In the genomic region with DNA sequence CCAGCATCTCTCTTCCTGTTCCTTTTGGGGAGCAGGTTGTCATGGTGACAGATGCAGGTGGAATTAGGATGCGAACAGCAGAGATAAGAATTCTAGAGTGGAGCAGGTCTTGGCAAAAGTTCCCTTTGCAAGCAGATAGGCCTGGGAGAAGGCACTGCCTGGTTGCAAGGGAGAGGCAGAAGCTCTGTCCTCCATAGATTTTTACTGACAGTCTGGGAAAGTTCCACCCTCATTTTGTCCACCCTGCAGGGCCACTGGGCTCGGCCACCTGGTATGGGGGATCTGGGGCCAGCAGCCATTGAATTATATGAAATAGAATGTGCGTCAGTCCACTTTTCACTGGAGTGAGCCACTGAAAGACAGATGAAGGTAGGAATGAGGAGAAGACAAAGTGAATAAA, we compare ENCODE assay signal across 28 cellular contexts.
DNase-seq lines count a peak whose midpoint lies in the region; ATAC-seq, FAIRE-seq and TF ChIP-seq lines count a peak whose summit lies in the region.
"Had no signal": no experiment of that assay in that cellular context is flagged by ENCODE, and none has a peak within 500 bp of the region (broad histone marks: within the 10 kb centered on the region; RNA-seq: fewer than 3 reads in every experiment).

No MANE protein-coding gene starts in this region.

- no peak overlapping the region for H3K4me3 ChIP-seq in GM23338
- no peak overlapping the region for H3K4me3 ChIP-seq in K562
- no peak overlapping the region for H3K4me3 ChIP-seq in prostate gland
- H3K4me3 ChIP-seq in mammary epithelial cell (replicated peaks in 1 of 3; ENCODE audit: insufficient read depth in 1 of 3, low read depth in 2 of 3, low read length in 3 of 3) = no peak overlapping the region
- H3K4me3 ChIP-seq in Peyer's patch = no peak overlapping the region
- H3K4me3 ChIP-seq: BLaER1 had no signal

- no peak overlapping the region for H3K27ac Mint-ChIP-seq in GM23338
- H3K27ac Mint-ChIP-seq: CD4-positive, CD25-positive, alpha-beta regulatory T cell; CD8-positive, alpha-beta memory T cell had no signal

- H3K9me1 ChIP-seq in K562 (ENCODE audit: control insufficient read depth, insufficient read depth, low read length) = no peaks in the 10 kb centered on the region

- H2AFZ ChIP-seq in GM23338 (no peak overlapping the region), K562 (ENCODE audit: low read depth, low read length) (no peak overlapping the region), mammary epithelial cell (ENCODE audit: low read depth, low read length) (no peak overlapping the region)

- no TSS peak for BruUV-seq in K562 (replicated peaks; lab: Mats Ljungman, UMichigan)
- no TSS peak for BruUV-seq in mammary epithelial cell (replicated peaks; lab: Mats Ljungman, UMichigan)

- dilution Hi-C loops in mammary epithelial cell (cut with HindIII; ENCODE audit: low sequenced_read_pairs) = loop anchor here (5.0 kb wide), 2 partner anchors 70 to 425 kb away; no protein-coding TSS in a partner anchor

- no peak overlapping the region for H3K4me3 Mint-ChIP-seq in GM23338
- H3K4me3 Mint-ChIP-seq: CD14-positive monocyte; CD4-positive, alpha-beta memory T cell; CD4-positive, CD25-positive, alpha-beta regulatory T cell; CD8-positive, alpha-beta memory T cell had no signal

- H3K36me3 Mint-ChIP-seq in GM23338 (ENCODE audit: low read depth) = no peaks in the 10 kb centered on the region
- H3K36me3 Mint-ChIP-seq: CD14-positive monocyte; CD4-positive, alpha-beta memory T cell; CD4-positive, CD25-positive, alpha-beta regulatory T cell; CD8-positive, alpha-beta memory T cell had no signal

- no peak overlapping the region for H3K9ac ChIP-seq in K562 (ENCODE audit: insufficient read depth in 1 of 2, low read depth in 2 of 2, low read length in 2 of 2)
- no peak overlapping the region for H3K9ac ChIP-seq in mammary epithelial cell (ENCODE audit: insufficient read depth, low read length)
- H3K9ac ChIP-seq: BLaER1 had no signal

- H3K4me1 ChIP-seq in GM23338 (ENCODE audit: insufficient read depth) = no peaks in the 10 kb centered on the region
- H3K4me1 ChIP-seq in K562 (replicated peaks in 1 of 2; ENCODE audit: control insufficient read depth in 2 of 2, insufficient read depth in 2 of 2, low read length in 2 of 2) = no peaks in the 10 kb centered on the region
- H3K4me1 ChIP-seq in prostate gland (replicated peaks) = no peaks in the 10 kb centered on the region
- no peaks in the 10 kb centered on the region for H3K4me1 ChIP-seq in mammary epithelial cell (ENCODE audit: insufficient read depth, low read length)
- H3K4me1 ChIP-seq in Peyer's patch = no peaks in the 10 kb centered on the region
- H3K4me1 ChIP-seq: BE2C had no signal

- H3K27ac ChIP-seq in GM23338 (ENCODE audit: low read depth) (0 out of 2 replicates have a peak overlapping the region, but pooled peaks have one; percentile 9), K562 (ENCODE audit: extremely low read depth, low read depth, low read length) (no peak overlapping the region), prostate gland (no peak overlapping the region), mammary epithelial cell (ENCODE audit: insufficient read depth, low read depth, low read length) (no peak overlapping the region), Peyer's patch (no peak overlapping the region)
- H3K27ac ChIP-seq: BLaER1 had no signal

- no peaks in the 10 kb centered on the region for H4K20me1 ChIP-seq in GM23338 (replicated peaks; ENCODE audit: insufficient read depth)
- no peaks in the 10 kb centered on the region for H4K20me1 ChIP-seq in K562 (replicated peaks; ENCODE audit: control insufficient read depth, insufficient read depth, low read length)
- no peaks in the 10 kb centered on the region for H4K20me1 ChIP-seq in mammary epithelial cell (ENCODE audit: insufficient read depth, low read length)
- H4K20me1 ChIP-seq: BLaER1 had no signal

- POLR2A ChIA-PET in K562 (lab: Yijun Ruan, JAX) = interaction anchor here (0.6 kb wide), 1 partner anchor 417 kb away, joined by 3 read pairs; no protein-coding TSS in a partner anchor

- no peak for TF ChIP-seq RAD21 in K562 (CRISPR knock-in tag; conservative IDR thresholded peaks at IDR 0.05 in 1 of 2, IDR thresholded peaks at IDR 0.05 in 1 of 2)

- H3K27me3 Mint-ChIP-seq in GM23338 (ENCODE audit: insufficient read depth, low read depth, poor library complexity) = no peaks in the 10 kb centered on the region

- CTCF ChIA-PET in K562 (lab: Yijun Ruan, JAX; ENCODE audit: low intra/inter-chr PET ratio) = no interaction called here
- CTCF ChIA-PET in mammary epithelial cell (lab: Charles Lee; ENCODE audit: low non-redundant PET) = no interaction called here

- H3K4me2 ChIP-seq in GM23338 (no peak overlapping the region), K562 (ENCODE audit: insufficient read depth, low read length) (no peak overlapping the region), mammary epithelial cell (ENCODE audit: insufficient read depth, low read depth, low read length) (no peak overlapping the region)
- H3K4me2 ChIP-seq: BLaER1 had no signal

- ATAC-seq in GM23338 (no peak), K562 (no peak)

- TF ChIP-seq CTCF in GM23338 (conservative IDR thresholded peaks at IDR 0.05; ENCODE audit: low read depth in 2 of 2) = no peak
- TF ChIP-seq CTCF in K562 (IDR thresholded peaks at IDR 0.05 in 2 of 3, conservative IDR thresholded peaks at IDR 0.05 in 1 of 3; ENCODE audit: insufficient read depth in 2 of 3, low read depth in 1 of 3, low read length in 3 of 3) = no peak
- TF ChIP-seq CTCF in prostate gland (IDR thresholded peaks at IDR 0.05) = no peak
- TF ChIP-seq CTCF in mammary epithelial cell (conservative IDR thresholded peaks at IDR 0.05 in 1 of 2, IDR thresholded peaks at IDR 0.05 in 1 of 2; ENCODE audit: extremely low read depth in 1 of 2, insufficient read depth in 1 of 2, low read depth in 1 of 2, low read length in 2 of 2) = no peak
- no peak for TF ChIP-seq CTCF in Peyer's patch (IDR thresholded peaks at IDR 0.05)

- 0% methylated on average over 3 of the region's 3 CpGs for WGBS in K562 (ENCODE audit: insufficient coverage, low coverage, missing lambda C conversion rate)
- 89% methylated on average over 3 of the region's 3 CpGs for WGBS in prostate gland
- WGBS in mammary epithelial cell (ENCODE audit: low coverage, missing lambda C conversion rate) = 78% methylated on average over 3 of the region's 3 CpGs

- DNase-seq in G401 (ENCODE audit: low spot score) (peak; percentile 81), GM23338 (ENCODE audit: low spot score) (no peak), K562 (ENCODE audit: extremely low read depth in 1 of 4, low spot score in 3 of 4) (no peak), cerebellum (ENCODE audit: low spot score) (peak; percentile 67), prostate gland (ENCODE audit: low spot score) (no peak), mammary epithelial cell (no peak), Peyer's patch (no peak), HuH-7.5 (ENCODE audit: low spot score) (no peak)
- DNase-seq: 8988T; ACHN; BE2C; CD4-positive, alpha-beta memory T cell; CD4-positive, CD25-positive, alpha-beta regulatory T cell; CD8-positive, alpha-beta memory T cell; COR-L47; DMS 273 treated with DMSO at 0.1 percent for 48 hours; DMS153; DMS53; DMS79; DND-41; EL; GF-D8 had no signal

- H3K9me2 ChIP-seq in GM23338 (ENCODE audit: insufficient read depth) = no peaks in the 10 kb centered on the region

- TF ChIP-seq POLR2A in K562 (conservative IDR thresholded peaks at IDR 0.05) = no peak
- TF ChIP-seq POLR2A in prostate gland (IDR thresholded peaks at IDR 0.05) = no peak
- no peak for TF ChIP-seq POLR2A in Peyer's patch (IDR thresholded peaks at IDR 0.05)

- H3K27me3 ChIP-seq in GM23338 (ENCODE audit: insufficient read depth) (no peaks in the 10 kb centered on the region), K562 (ENCODE audit: control insufficient read depth in 2 of 2, insufficient read depth in 2 of 2, low read length in 2 of 2) (peaks cover 2 to 14% of the 10 kb centered on the region in 2 experiments; a peak in 2 of 5 replicates), prostate gland (replicated peaks; ENCODE audit: insufficient read depth) (no peaks in the 10 kb centered on the region), mammary epithelial cell (ENCODE audit: insufficient read depth, low read length) (no peaks in the 10 kb centered on the region), Peyer's patch (no peaks in the 10 kb centered on the region)
- H3K27me3 ChIP-seq: BE2C, BLaER1 had no signal

- no peaks in the 10 kb centered on the region for H3K9me3 ChIP-seq in K562 (replicated peaks; ENCODE audit: control insufficient read depth, insufficient read depth, low read depth, low read length)
- H3K9me3 ChIP-seq in prostate gland = no peaks in the 10 kb centered on the region
- no peaks in the 10 kb centered on the region for H3K9me3 ChIP-seq in mammary epithelial cell (replicated peaks; ENCODE audit: insufficient read depth, low read length)
- H3K9me3 ChIP-seq in Peyer's patch = no peaks in the 10 kb centered on the region
- H3K9me3 ChIP-seq: BE2C, BLaER1 had no signal

- H3K36me3 ChIP-seq in GM23338 (ENCODE audit: insufficient read depth) = no peaks in the 10 kb centered on the region; the same call in 1 of the 2 replicates
- no peaks in the 10 kb centered on the region for H3K36me3 ChIP-seq in K562 (ENCODE audit: control insufficient read depth, insufficient read depth, low read length)
- no peaks in the 10 kb centered on the region for H3K36me3 ChIP-seq in prostate gland
- H3K36me3 ChIP-seq in mammary epithelial cell (ENCODE audit: insufficient read depth, low read length) = no peaks in the 10 kb centered on the region
- no peaks in the 10 kb centered on the region for H3K36me3 ChIP-seq in Peyer's patch
- H3K36me3 ChIP-seq: BE2C, BLaER1 had no signal

- no peak for FAIRE-seq in K562 (lab: Jason Lieb, UNC)
- FAIRE-seq: A204.1, G401.6, GM12891, GM19239 had no signal

- H3K79me2 ChIP-seq in GM23338 (replicated peaks; ENCODE audit: insufficient read depth) (no peaks in the 10 kb centered on the region), K562 (ENCODE audit: control insufficient read depth, insufficient read depth, low read length) (no peaks in the 10 kb centered on the region), mammary epithelial cell (ENCODE audit: insufficient read depth, low read length) (no peaks in the 10 kb centered on the region)

- no peaks in the 10 kb centered on the region for H3K9me3 Mint-ChIP-seq in GM23338
- H3K9me3 Mint-ChIP-seq: CD4-positive, alpha-beta memory T cell; CD8-positive, alpha-beta memory T cell had no signal

- no peaks in the 10 kb centered on the region for H3K4me1 Mint-ChIP-seq in GM23338
- H3K4me1 Mint-ChIP-seq: CD14-positive monocyte; CD4-positive, alpha-beta memory T cell; CD4-positive, CD25-positive, alpha-beta regulatory T cell; CD8-positive, alpha-beta memory T cell had no signal

- 0 out of 2 replicates have a peak, but pooled peaks cover 3% of the 10 kb centered on the region for H3F3A ChIP-seq in GM23338 (replicated peaks; ENCODE audit: low read depth)

- in situ Hi-C loops in G401 (cut with HindIII; ENCODE audit: low sequenced_read_pairs) (no loop called here), K562 (cut with MboI) (no loop called here), mammary epithelial cell (cut with MboI; ENCODE audit: low sequenced_read_pairs in 2 of 2) (loop anchor here in 1 of 2 donors (25.0 kb wide), 1 partner anchor 145 kb away; no protein-coding TSS in a partner anchor)

- no peak for TF ChIP-seq EP300 in K562 (IDR thresholded peaks at IDR 0.05; ENCODE audit: low read length)

- intact Hi-C loops in K562 (cut with micrococcal nuclease) = no loop called here
- intact Hi-C loops in prostate gland (cut with DNase I) = no loop called here
- intact Hi-C loops in mammary epithelial cell (cut with micrococcal nuclease) = no loop called here

Comparison
In these comparisons a context has a peak if more than half of its experiments do, and no peak if none do; other contexts are left out.
1. DNase-seq: peak in G401 (single experiment) and cerebellum (single experiment); none in GM23338 (single experiment), K562 (0 of 4), prostate gland (single experiment), mammary epithelial cell (single experiment), Peyer's patch (0 of 3) and HuH-7.5 (single experiment).